8 cellular contexts compared by ENCODE assay signal in genomic region chr7:112449353-112449752, GRCh38. TPM values are rescaled to one million over a fixed set of nuclear protein-coding genes. Genes with fewer than 3 reads are reported as not detected.
DNase-seq lines count a peak whose midpoint lies in the region; ATAC-seq, FAIRE-seq and TF ChIP-seq lines count a peak whose summit lies in the region.

No MANE protein-coding gene starts in this region.

- in situ Hi-C loops in GM23248 (cut with MboI) (no loop called here), astrocyte of the spinal cord (cut with HindIII; ENCODE audit: low sequenced_read_pairs) (no loop called here)

- H3K79me2 ChIP-seq in GM23248 (ENCODE audit: insufficient read depth) = peaks cover 39% of the 10 kb centered on the region

- H3K9me3 ChIP-seq in GM23248 (ENCODE audit: low read depth) = no peaks in the 10 kb centered on the region
- H3K9me3 ChIP-seq in right lobe of liver = no peaks in the 10 kb centered on the region

- no peak for TF ChIP-seq CTCF in astrocyte of the spinal cord (IDR thresholded peaks at IDR 0.05; ENCODE audit: low read depth, low read length)
- no peak for TF ChIP-seq CTCF in right lobe of liver (IDR thresholded peaks at IDR 0.05)

- peak in 1 of 4 donors; percentile 30 for ATAC-seq in right lobe of liver
- no peak for ATAC-seq in GM18907 (IDR thresholded peaks at IDR 0.05; ENCODE audit: unreplicated experiment)
- ATAC-seq in GM21360 (IDR thresholded peaks at IDR 0.05; ENCODE audit: unreplicated experiment) = no peak

- peak; percentile 78 for FAIRE-seq in RCC 7860 (lab: Jason Lieb, UNC)

- peak overlapping the region; percentile 95 for H2AFZ ChIP-seq in GM23248

- DNase-seq in GM23248 = peak; percentile 82
- peak; percentile 55 for DNase-seq in RCC 7860 (ENCODE audit: low spot score)
- DNase-seq in astrocyte of the spinal cord (ENCODE audit: low read depth, low spot score) = peak; percentile 41
- peak in 1 of 3 donors; percentile 25 for DNase-seq in right lobe of liver
- peak; percentile 26 for DNase-seq in stimulated activated CD8-positive, alpha-beta memory T cell treated with anti-CD3 and anti-CD28 coated beads, Interleukin-12 subunit alpha, Interleukin-12 subunit beta, amount 100 ng/mL, for 4 hours (ENCODE audit: low read depth)
- no peak for DNase-seq in GF-D8 (lab: John Stamatoyannopoulos, UW)

- no peaks in the 10 kb centered on the region for H3K9me2 ChIP-seq in GM23248 (ENCODE audit: insufficient read depth)

- peak overlapping the region; percentile 85 for H3K4me2 ChIP-seq in GM23248 (ENCODE audit: unreplicated experiment)

- H3F3A ChIP-seq in GM23248 (ENCODE audit: insufficient read depth) = peaks cover 35% of the 10 kb centered on the region

- TF ChIP-seq POLR2A in right lobe of liver (IDR thresholded peaks at IDR 0.05) = no peak

- H3K4me1 ChIP-seq in GM23248 (ENCODE audit: insufficient read depth) (peaks cover 31% of the 10 kb centered on the region), right lobe of liver (peaks cover 0 to 19% (median 5%) of the 10 kb centered on the region in 4 donors)

- 38 to 48% methylated on average over 5 of the region's 5 CpGs for WGBS in GM23248 (ENCODE audit: low coverage in 1 of 2, low lambda C conversion rate in 2 of 2, missing lambda C conversion rate in 2 of 2), 2 experiments
- WGBS in right lobe of liver (ENCODE audit: insufficient coverage, low coverage, low lambda C conversion rate, missing lambda C conversion rate) = 22% methylated on average over 5 of the region's 5 CpGs

- 0 out of 2 replicates have a peak, but pooled peaks cover 4% of the 10 kb centered on the region for H3K36me3 ChIP-seq in GM23248 (ENCODE audit: low read depth)
- H3K36me3 ChIP-seq in right lobe of liver = no peaks in the 10 kb centered on the region

- intact Hi-C loops in right lobe of liver (cut with DNase I) = no loop called here

- H4K20me1 ChIP-seq in GM23248 (ENCODE audit: insufficient read depth) = peaks cover 9% of the 10 kb centered on the region; the same call in 1 of the 2 replicates

- H3K4me3 ChIP-seq in GM23248 (peak overlapping the region; percentile 95), astrocyte of the spinal cord (ENCODE audit: low read depth, low read length) (peak overlapping the region; percentile 100), right lobe of liver (peak overlapping the region; percentile 84 to 97 (median 88))

- H3K27ac ChIP-seq in GM23248 (peak overlapping the region; percentile 61), right lobe of liver (peak overlapping the region; percentile 96 to 98 (median 97))

- H3K27me3 ChIP-seq in GM23248 (replicated peaks; ENCODE audit: insufficient read depth) = no peaks in the 10 kb centered on the region
- H3K27me3 ChIP-seq in right lobe of liver = no peaks in the 10 kb centered on the region

- peak overlapping the region; percentile 98 for H3K9ac ChIP-seq in GM23248

RNA-seq across cellular contexts. Expression of gene IFRD1, which starts 0.9 kb away (rescaled TPM):
- total RNA-seq in GM23248 (2014; rRNA removed; shearing (Covaris generic)) = 61.4 and 75.5 TPM in 2 replicates
- polyA plus RNA-seq in GM23248 (2016; fragmentation: Nextera tagmentation; extraction: Ambion mirVana) = 71.9 and 73.9 TPM in 2 replicates
- 10 to 100 TPM; 19.0 to 34.7 (median 28.2) TPM for total RNA-seq in right lobe of liver

RNA-seq across cellular contexts. Expression of gene LSMEM1, which starts 31.4 kb away (rescaled TPM):
- not detected in 2 replicates for total RNA-seq in GM23248 (2014; rRNA removed; shearing (Covaris generic))
- 0.27 and 0.39 TPM in 2 replicates for polyA plus RNA-seq in GM23248 (2016; fragmentation: Nextera tagmentation; extraction: Ambion mirVana)
- total RNA-seq in right lobe of liver = 1 to 10 TPM in 5 of 6 experiments, under 1 TPM in 1; 0.81 to 5.0 (median 2.4) TPM
